21 cellular contexts compared by ENCODE assay signal in the genomic region with DNA sequence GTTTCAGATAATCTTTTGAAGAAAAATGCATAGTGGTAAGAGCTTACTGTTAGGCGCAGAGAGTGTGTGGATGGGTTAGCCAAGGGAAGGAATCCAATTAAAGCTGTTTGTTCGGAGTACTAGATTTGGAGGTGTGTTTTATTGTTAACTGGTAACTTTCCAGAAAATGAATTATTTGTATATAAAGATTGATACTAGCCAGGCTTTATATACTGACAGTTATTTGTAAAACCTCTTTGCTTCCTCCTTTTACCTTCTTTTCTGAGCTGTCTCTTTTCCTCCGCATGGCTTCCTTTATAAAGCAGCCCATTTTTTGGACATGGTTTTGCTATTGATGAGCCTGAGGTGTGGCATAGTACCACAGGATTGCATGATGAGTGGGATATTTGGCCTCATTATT. TPM values are rescaled to one million over a fixed set of nuclear protein-coding genes. Genes with fewer than 3 reads are reported as not detected.
DNase-seq lines count a peak whose midpoint lies in the region; ATAC-seq and TF ChIP-seq lines count a peak whose summit lies in the region.
"Had no signal": no experiment of that assay in that cellular context is flagged by ENCODE, and none has a peak within 500 bp of the region (broad histone marks: within the 10 kb centered on the region; RNA-seq: fewer than 3 reads in every experiment).

No MANE protein-coding gene starts in this region.

- intact Hi-C loops in stomach (cut with DNase I; ENCODE audit: low total_unique reads) (no loop called here), ascending aorta (cut with DNase I) (loop anchor here (1.0 kb wide), 1 partner anchor 25 kb away; the partner anchor contains the start of gene SPTBN1)
- intact Hi-C loops in activated CD8-positive, alpha-beta T cell treated with anti-CD3 and anti-CD28 coated beads for 36 hours (cut with micrococcal nuclease), result no loop called here

- no peaks in the 10 kb centered on the region for H3K27me3 ChIP-seq in gastroesophageal sphincter
- no peaks in the 10 kb centered on the region for H3K27me3 ChIP-seq in parathyroid adenoma (ENCODE audit: control insufficient read depth, insufficient read depth, low read length)
- H3K27me3 ChIP-seq in stomach, result no peaks in the 10 kb centered on the region
- H3K27me3 ChIP-seq in ascending aorta, result no peaks in the 10 kb centered on the region
- H3K27me3 ChIP-seq: BLaER1 had no signal

- H3K9ac ChIP-seq in parathyroid adenoma, result no peak overlapping the region
- H3K9ac ChIP-seq: BLaER1 had no signal

- H3K4me3 Mint-ChIP-seq in HFFc6, result no peak overlapping the region
- H3K4me3 Mint-ChIP-seq in stimulated activated naive CD8-positive, alpha-beta T cell treated with anti-CD3 and anti-CD28 coated beads, Interleukin-15, amount 100 ng/mL, for 72 hours, result no peak overlapping the region
- no peak overlapping the region for H3K4me3 Mint-ChIP-seq in activated CD8-positive, alpha-beta T cell treated with anti-CD3 and anti-CD28 coated beads for 36 hours
- H3K4me3 Mint-ChIP-seq: CD4-positive, alpha-beta T cell had no signal

- TF ChIP-seq CTCF in HFFc6 (IDR thresholded peaks at IDR 0.05) (no peak), gastroesophageal sphincter (IDR thresholded peaks at IDR 0.05) (no peak), parathyroid adenoma (IDR thresholded peaks at IDR 0.05) (no peak), stomach (IDR thresholded peaks at IDR 0.05) (no peak), ascending aorta (IDR thresholded peaks at IDR 0.05) (no peak)
- no peak for TF ChIP-seq CTCF in activated CD8-positive, alpha-beta T cell treated with anti-CD3 and anti-CD28 coated beads for 36 hours (IDR thresholded peaks at IDR 0.05)

- H3K4me1 ChIP-seq in gastroesophageal sphincter (peaks cover 8 to 90% (median 39%) of the 10 kb centered on the region in 3 donors), parathyroid adenoma (peaks cover 35% of the 10 kb centered on the region), stomach (peaks cover 31 to 78% (median 59%) of the 10 kb centered on the region in 4 donors), ascending aorta (peaks cover 0 to 44% of the 10 kb centered on the region in 2 donors)
- H3K4me1 ChIP-seq: BLaER1 had no signal

- peaks cover 6% of the 10 kb centered on the region for H3K36me3 Mint-ChIP-seq in HFFc6 (ENCODE audit: low read depth)
- no peaks in the 10 kb centered on the region for H3K36me3 Mint-ChIP-seq in activated CD8-positive, alpha-beta T cell treated with anti-CD3 and anti-CD28 coated beads for 36 hours (ENCODE audit: low read depth)

- TF ChIP-seq POLR2A in gastroesophageal sphincter (IDR thresholded peaks at IDR 0.05), result no peak
- TF ChIP-seq POLR2A in stomach (IDR thresholded peaks at IDR 0.05), result no peak

- no peak for ATAC-seq in gastroesophageal sphincter
- no peak for ATAC-seq in stimulated activated naive CD8-positive, alpha-beta T cell treated with anti-CD3 and anti-CD28 coated beads, Interleukin-15, amount 100 ng/mL, for 72 hours
- no peak for ATAC-seq in activated CD8-positive, alpha-beta T cell treated with anti-CD3 and anti-CD28 coated beads for 36 hours
- ATAC-seq: Right ventricle myocardium inferior had no signal

- DNase-seq in HFFc6 (no peak), stomach (no peak), ascending aorta (ENCODE audit: low spot score in 2 of 2) (no peak)
- no peak for DNase-seq in stimulated activated naive CD8-positive, alpha-beta T cell treated with anti-CD3 and anti-CD28 coated beads, Interleukin-15, amount 100 ng/mL, for 72 hours
- DNase-seq in activated CD8-positive, alpha-beta T cell treated with anti-CD3 and anti-CD28 coated beads for 36 hours, result no peak
- DNase-seq: ACHN; CD4-positive, alpha-beta T cell; COR-L47; DMS79; H7; Kasumi-1; NCI-H1417; NCI-H187; NCI-H2107; NCI-H446 treated with DMSO at 0.1 percent for 48 hours; NCI-H526 treated with DMSO at 0.1 percent for 48 hours; OCI-M1 had no signal

- H3K27ac ChIP-seq in gastroesophageal sphincter (peak overlapping the region in 3 of 4 donors; percentile 11 to 69 (median 63)), parathyroid adenoma (peak overlapping the region; percentile 70), stomach (peak overlapping the region in 3 of 5 donors; percentile 57 to 68 (median 62)), ascending aorta (peak overlapping the region in 1 of 2 donors; percentile 69)
- H3K27ac ChIP-seq: BLaER1 had no signal

- H2AFZ ChIP-seq in parathyroid adenoma, result no peak overlapping the region

- TF ChIP-seq EP300 in gastroesophageal sphincter (IDR thresholded peaks at IDR 0.05) (no peak), stomach (IDR thresholded peaks at IDR 0.05) (no peak)

- H3K79me2 ChIP-seq in parathyroid adenoma, result peaks cover 15% of the 10 kb centered on the region

- H3K27ac Mint-ChIP-seq in HFFc6, result peak overlapping the region; percentile 88
- H3K27ac Mint-ChIP-seq in stimulated activated naive CD8-positive, alpha-beta T cell treated with anti-CD3 and anti-CD28 coated beads, Interleukin-15, amount 100 ng/mL, for 72 hours, result no peak overlapping the region
- no peak overlapping the region for H3K27ac Mint-ChIP-seq in activated CD8-positive, alpha-beta T cell treated with anti-CD3 and anti-CD28 coated beads for 36 hours
- H3K27ac Mint-ChIP-seq: CD4-positive, alpha-beta T cell had no signal

- H3K4me1 Mint-ChIP-seq in HFFc6 (ENCODE audit: low read depth), result peaks cover 64% of the 10 kb centered on the region
- no peaks in the 10 kb centered on the region for H3K4me1 Mint-ChIP-seq in stimulated activated naive CD8-positive, alpha-beta T cell treated with anti-CD3 and anti-CD28 coated beads, Interleukin-15, amount 100 ng/mL, for 72 hours
- no peaks in the 10 kb centered on the region for H3K4me1 Mint-ChIP-seq in activated CD8-positive, alpha-beta T cell treated with anti-CD3 and anti-CD28 coated beads for 36 hours (ENCODE audit: low read depth)

- H3K36me3 ChIP-seq in gastroesophageal sphincter (peaks cover 0 to 3% of the 10 kb centered on the region in 2 donors), parathyroid adenoma (ENCODE audit: control insufficient read depth, insufficient read depth, low read length) (no peaks in the 10 kb centered on the region), stomach (no peaks in the 10 kb centered on the region), ascending aorta (no peaks in the 10 kb centered on the region)
- H3K36me3 ChIP-seq: BLaER1 had no signal

- H3K9me3 ChIP-seq in gastroesophageal sphincter (no peaks in the 10 kb centered on the region), parathyroid adenoma (ENCODE audit: control insufficient read depth, low read length) (no peaks in the 10 kb centered on the region), stomach (no peaks in the 10 kb centered on the region), ascending aorta (no peaks in the 10 kb centered on the region)

- CTCF ChIA-PET in activated CD8-positive, alpha-beta T cell treated with anti-CD3 and anti-CD28 coated beads for 36 hours (lab: Charles Lee), result interaction anchor here (0.6 to 3.0 kb wide), 3 partner anchors 21 to 181 kb away, joined by 3 to 7 read pairs (median 3); no protein-coding TSS in a partner anchor

- H3K4me2 ChIP-seq in parathyroid adenoma (ENCODE audit: low read length), result peak overlapping the region; percentile 27
- H3K4me2 ChIP-seq: BLaER1 had no signal

- no peaks in the 10 kb centered on the region for H3K9me3 Mint-ChIP-seq in HFFc6
- peaks cover 0 to 6% of the 10 kb centered on the region in 2 donors for H3K9me3 Mint-ChIP-seq in stimulated activated naive CD8-positive, alpha-beta T cell treated with anti-CD3 and anti-CD28 coated beads, Interleukin-15, amount 100 ng/mL, for 72 hours
- no peaks in the 10 kb centered on the region for H3K9me3 Mint-ChIP-seq in activated CD8-positive, alpha-beta T cell treated with anti-CD3 and anti-CD28 coated beads for 36 hours
- H3K9me3 Mint-ChIP-seq: CD4-positive, alpha-beta T cell had no signal

- no peak overlapping the region for H3K4me3 ChIP-seq in gastroesophageal sphincter
- peak overlapping the region; percentile 30 for H3K4me3 ChIP-seq in parathyroid adenoma (ENCODE audit: low read depth, low read length)
- no peak overlapping the region for H3K4me3 ChIP-seq in stomach
- no peak overlapping the region for H3K4me3 ChIP-seq in ascending aorta
- H3K4me3 ChIP-seq: BLaER1 had no signal

- POLR2A ChIA-PET in activated CD8-positive, alpha-beta T cell treated with anti-CD3 and anti-CD28 coated beads for 36 hours (lab: Charles Lee), result no interaction called here

- H3K27me3 Mint-ChIP-seq in HFFc6 (ENCODE audit: insufficient read depth), result no peaks in the 10 kb centered on the region; the same call in 1 of the 2 replicates
- H3K27me3 Mint-ChIP-seq in stimulated activated naive CD8-positive, alpha-beta T cell treated with anti-CD3 and anti-CD28 coated beads, Interleukin-15, amount 100 ng/mL, for 72 hours, result no peaks in the 10 kb centered on the region
- H3K27me3 Mint-ChIP-seq in activated CD8-positive, alpha-beta T cell treated with anti-CD3 and anti-CD28 coated beads for 36 hours, result no peaks in the 10 kb centered on the region
- H3K27me3 Mint-ChIP-seq: CD4-positive, alpha-beta T cell had no signal

- WGBS in gastroesophageal sphincter (ENCODE audit: low coverage in 1 of 2), 2 donors, result 58 to 59% methylated on average over 3 of the region's 3 CpGs
- WGBS in stomach, 5 donors, result 56 to 77% (median 63%) methylated on average over 3 of the region's 3 CpGs

RNA-seq across cellular contexts. Expression of gene SPTBN1, which starts 25.6 kb away (rescaled TPM):
- 100 to 1,000 TPM; 128 to 169 (median 159) TPM for total RNA-seq in HFFc6 (2021; fragmentation: NEBNext Ultra II Directional; extraction: Animal tissue kit (Norgen Biotek cat#: 25700))
- total RNA-seq in gastroesophageal sphincter (100 to 1,000 TPM; 353 to 606 (median 498) TPM), stomach (100 to 1,000 TPM; 155 to 475 (median 267) TPM), ascending aorta (246 TPM)
- polyA plus RNA-seq in stomach, result 10 to 100 TPM; 28.7 to 33.6 (median 29.6) TPM
- 10 to 100 TPM; 91.8 to 91.9 TPM for total RNA-seq in activated CD8-positive, alpha-beta T cell treated with anti-CD3 and anti-CD28 coated beads for 36 hours
